Comparison of ENCODE assay signal across 8 cellular contexts in genomic region chr21:25895565-25896205, GRCh38.
DNase-seq lines count a peak whose midpoint lies in the region; ATAC-seq and TF ChIP-seq lines count a peak whose summit lies in the region.

No MANE protein-coding gene starts in this region.

- intact Hi-C loops in Caco-2 (cut with micrococcal nuclease; ENCODE audit: unreplicated experiment), result loop anchor here (5.0 kb wide), 1 partner anchor 102 kb away; no protein-coding TSS in a partner anchor

- peak; percentile 36; the same call in 1 of the 2 replicates for TF ChIP-seq RAD21 in Ishikawa (IDR thresholded peaks at IDR 0.05; ENCODE audit: low read depth)

- POLR2A ChIA-PET in Caco-2 (lab: Charles Lee), result no interaction called here

- H3K27ac Mint-ChIP-seq in osteocyte (ENCODE audit: unreplicated experiment) (no peak overlapping the region), Caco-2 (ENCODE audit: unreplicated experiment) (no peak overlapping the region)

- no peak overlapping the region for H3K4me3 ChIP-seq in epithelial cell of proximal tubule (ENCODE audit: low read depth, low read length)
- no peak overlapping the region for H3K4me3 ChIP-seq in Caco-2 (ENCODE audit: low read depth, low read length)

- H3K4me1 ChIP-seq in Caco-2, result no peaks in the 10 kb centered on the region

- no peaks in the 10 kb centered on the region for H3K9me3 Mint-ChIP-seq in osteocyte (ENCODE audit: unreplicated experiment)
- H3K9me3 Mint-ChIP-seq in Caco-2 (ENCODE audit: unreplicated experiment), result no peaks in the 10 kb centered on the region

- TF ChIP-seq EP300 in Ishikawa (IDR thresholded peaks at IDR 0.05; ENCODE audit: borderline replicate concordance), result no peak

- H3K9me3 ChIP-seq in Caco-2, result no peaks in the 10 kb centered on the region

- H3K36me3 ChIP-seq in Caco-2 (ENCODE audit: control insufficient read depth, insufficient read depth, low read length), result no peaks in the 10 kb centered on the region

- H3K36me3 Mint-ChIP-seq in osteocyte (ENCODE audit: unreplicated experiment), result peaks cover 49% of the 10 kb centered on the region
- peaks cover 45% of the 10 kb centered on the region for H3K36me3 Mint-ChIP-seq in Caco-2 (ENCODE audit: insufficient read depth, unreplicated experiment)

- peak; percentile 81 for ATAC-seq in GM21390 (IDR thresholded peaks at IDR 0.05; ENCODE audit: unreplicated experiment)

- peak; percentile 53 for DNase-seq in EH (ENCODE audit: low read depth)
- DNase-seq in RPMI7951 (ENCODE audit: low read depth), result peak; percentile 14
- no peak for DNase-seq in epithelial cell of proximal tubule (ENCODE audit: low read depth)
- no peak for DNase-seq in osteocyte (ENCODE audit: extremely low spot score, unreplicated experiment)
- DNase-seq in activated effector memory CD4-positive, alpha-beta T cell treated with anti-CD3 and anti-CD28 coated beads, Interleukin-2, amount 50 U/mL, for 16 hours, result no peak
- no peak for DNase-seq in Caco-2

- no TSS peak for BruUV-seq in Caco-2 (replicated peaks; lab: Mats Ljungman, UMichigan)

- peaks cover 2% of the 10 kb centered on the region for H3K4me1 Mint-ChIP-seq in osteocyte (ENCODE audit: unreplicated experiment)
- H3K4me1 Mint-ChIP-seq in Caco-2 (ENCODE audit: low read depth, unreplicated experiment), result no peaks in the 10 kb centered on the region

- H3K4me3 Mint-ChIP-seq in osteocyte (ENCODE audit: unreplicated experiment) (no peak overlapping the region), Caco-2 (ENCODE audit: unreplicated experiment) (no peak overlapping the region)

- H3K27me3 Mint-ChIP-seq in osteocyte (ENCODE audit: unreplicated experiment) (no peaks in the 10 kb centered on the region), Caco-2 (ENCODE audit: insufficient read depth, unreplicated experiment) (no peaks in the 10 kb centered on the region)

- CTCF ChIA-PET in Caco-2 (lab: Charles Lee), result interaction anchor here (0.8 kb wide), 1 partner anchor 274 kb away, joined by 3 read pairs; no protein-coding TSS in a partner anchor

- peak; percentile 59 for TF ChIP-seq CTCF in epithelial cell of proximal tubule (conservative IDR thresholded peaks at IDR 0.05; ENCODE audit: low read depth, low read length)
- peak; percentile 52 for TF ChIP-seq CTCF in osteocyte (IDR thresholded peaks at IDR 0.05)
- peak in 1 of 2 experiments; percentile 19 for TF ChIP-seq CTCF in Caco-2 (IDR thresholded peaks at IDR 0.05; ENCODE audit: insufficient read depth in 1 of 2, low read depth in 1 of 2, low read length in 1 of 2, severe bottlenecking in 1 of 2, unreplicated experiment in 1 of 2)

- H3K27me3 ChIP-seq in Caco-2 (replicated peaks; ENCODE audit: control insufficient read depth, insufficient read depth, low read length), result no peaks in the 10 kb centered on the region

TF ChIP-seq in Ishikawa, 13 proteins besides CTCF, POLR2A, EP300 and RAD21:
- no peak for TF ChIP-seq TCF12 (IDR thresholded peaks at IDR 0.05; ENCODE audit: low read depth)
- no peak for TF ChIP-seq CREB1 (IDR thresholded peaks at IDR 0.05; ENCODE audit: low read depth)
- TF ChIP-seq FOXM1 (IDR thresholded peaks at IDR 0.05; ENCODE audit: borderline replicate concordance, low read depth), result no peak
- no peak for TF ChIP-seq MAX (IDR thresholded peaks at IDR 0.05)
- no peak for TF ChIP-seq EGR1 (IDR thresholded peaks at IDR 0.05)
- no peak for TF ChIP-seq CEBPB (IDR thresholded peaks at IDR 0.05)
- no peak for TF ChIP-seq TAF1 (IDR thresholded peaks at IDR 0.05; ENCODE audit: low read depth)
- no peak for TF ChIP-seq REST (IDR thresholded peaks at IDR 0.05; ENCODE audit: low read depth)
- no peak for TF ChIP-seq ZBTB7A (IDR thresholded peaks at IDR 0.05; ENCODE audit: low read depth)
- no peak for TF ChIP-seq YY1 (IDR thresholded peaks at IDR 0.05; ENCODE audit: low read depth)
- no peak for TF ChIP-seq TEAD4 (IDR thresholded peaks at IDR 0.05)
- TF ChIP-seq NFIC (IDR thresholded peaks at IDR 0.05), result no peak

Comparison
In these comparisons a context has a peak if more than half of its experiments do, and no peak if none do; other contexts are left out.
1. DNase-seq: peak in EH (single experiment) and RPMI7951 (single experiment); none in epithelial cell of proximal tubule (single experiment), osteocyte (single experiment), activated effector memory CD4-positive, alpha-beta T cell treated with anti-CD3 and anti-CD28 coated beads, Interleukin-2, amount 50 U/mL, for 16 hours (single experiment) and Caco-2 (0 of 2).